ENCODE assay signal across 7 cellular contexts in genomic region chr11:64358907-64359711, GRCh38. TPM values are rescaled to one million over a fixed set of nuclear protein-coding genes. Genes with fewer than 3 reads are reported as not detected.
DNase-seq lines count a peak whose midpoint lies in the region; ATAC-seq and TF ChIP-seq lines count a peak whose summit lies in the region.

Gene RPS6KA4, plus strand, starts transcription at chr11:64359162. Its CDS starts 74 bp downstream, at chr11:64359236.

- CTCF ChIA-PET in PC-9 (lab: Charles Lee), result interaction anchor here (0.6 kb wide), 1 partner anchor 27 kb away, joined by 4 read pairs; no protein-coding TSS in a partner anchor

- H3K9me2 ChIP-seq in PC-9 (ENCODE audit: insufficient read depth), result no peaks in the 10 kb centered on the region

- peaks cover 18% of the 10 kb centered on the region for H3K79me2 ChIP-seq in PC-9 (ENCODE audit: low read depth)

- H3K4me1 Mint-ChIP-seq in activated naive CD8-positive, alpha-beta T cell treated with anti-CD3 and anti-CD28 coated beads, Interleukin-2, amount 10 ng/mL, durations not matched to agents 7 days and 5 days, result peaks cover 24% of the 10 kb centered on the region
- peaks cover 15% of the 10 kb centered on the region for H3K4me1 Mint-ChIP-seq in neural crest cell

- H3K27ac ChIP-seq in PC-9, result peak within 1 kb of the TSS; percentile 59

- peaks cover 6% of the 10 kb centered on the region; the same call in 1 of the 2 replicates for H4K20me1 ChIP-seq in PC-9 (ENCODE audit: insufficient read depth)

- H3F3A ChIP-seq in PC-9 (ENCODE audit: insufficient read depth, low read depth), result peaks cover 22% of the 10 kb centered on the region; the same call in 1 of the 2 replicates

- DNase-seq in PC-9 (peak; percentile 54 to 79), glomerular endothelial cell (ENCODE audit: extremely low read depth, low read depth, low spot score) (no peak), neural crest cell (ENCODE audit: low read depth, low spot score) (no peak), ureter (ENCODE audit: low spot score) (no peak)
- DNase-seq in activated naive CD8-positive, alpha-beta T cell treated with anti-CD3 and anti-CD28 coated beads, Interleukin-2, amount 10 ng/mL, durations not matched to agents 7 days and 5 days, result peak; percentile 79

- no peaks in the 10 kb centered on the region for H3K27me3 ChIP-seq in PC-9 (ENCODE audit: insufficient read depth, low read depth)

- peaks cover 42% of the 10 kb centered on the region for H3K4me1 ChIP-seq in PC-9 (replicated peaks; ENCODE audit: insufficient read depth)

- H2AFZ ChIP-seq in PC-9, result peak within 1 kb of the TSS; percentile 87

- peak within 1 kb of the TSS; percentile 92 for H3K4me3 Mint-ChIP-seq in activated naive CD8-positive, alpha-beta T cell treated with anti-CD3 and anti-CD28 coated beads, Interleukin-2, amount 10 ng/mL, durations not matched to agents 7 days and 5 days
- peak within 1 kb of the TSS; percentile 86 for H3K4me3 Mint-ChIP-seq in neural crest cell

- peaks cover 17% of the 10 kb centered on the region for H3K36me3 Mint-ChIP-seq in activated naive CD8-positive, alpha-beta T cell treated with anti-CD3 and anti-CD28 coated beads, Interleukin-2, amount 10 ng/mL, durations not matched to agents 7 days and 5 days
- H3K36me3 Mint-ChIP-seq in neural crest cell (ENCODE audit: low read depth), result no peaks in the 10 kb centered on the region

- TF ChIP-seq CTCF in GM12875 (IDR thresholded peaks at IDR 0.05; ENCODE audit: borderline replicate concordance, insufficient read depth, low read depth, low read length), result no peak
- TF ChIP-seq CTCF in PC-9 (conservative IDR thresholded peaks at IDR 0.05), result no peak
- TF ChIP-seq CTCF in neural crest cell (conservative IDR thresholded peaks at IDR 0.05), result no peak

- no peaks in the 10 kb centered on the region for H3K27me3 Mint-ChIP-seq in activated naive CD8-positive, alpha-beta T cell treated with anti-CD3 and anti-CD28 coated beads, Interleukin-2, amount 10 ng/mL, durations not matched to agents 7 days and 5 days
- H3K27me3 Mint-ChIP-seq in neural crest cell (ENCODE audit: low read depth), result no peaks in the 10 kb centered on the region

- POLR2A ChIA-PET in PC-9 (lab: Charles Lee; ENCODE audit: unreplicated experiment), result no interaction called here
- POLR2A ChIA-PET in activated naive CD8-positive, alpha-beta T cell treated with anti-CD3 and anti-CD28 coated beads, Interleukin-2, amount 10 ng/mL, durations not matched to agents 7 days and 5 days (lab: Charles Lee), result interaction anchor here (0.5 to 3.6 kb wide), 7 partner anchors 9 to 383 kb away, joined by 3 to 17 read pairs (median 4); partner anchors contain the start of genes ESRRA, FKBP2, PRDX5 and TRMT112

- intact Hi-C loops in PC-9 (cut with micrococcal nuclease; ENCODE audit: unreplicated experiment), result loop anchor here (2.0 to 5.0 kb wide), 5 partner anchors 82 to 420 kb away; partner anchors contain the start of gene SF1

- peak within 1 kb of the TSS; percentile 70 for H3K27ac Mint-ChIP-seq in activated naive CD8-positive, alpha-beta T cell treated with anti-CD3 and anti-CD28 coated beads, Interleukin-2, amount 10 ng/mL, durations not matched to agents 7 days and 5 days
- H3K27ac Mint-ChIP-seq in neural crest cell (ENCODE audit: unreplicated experiment), result no peak within 1 kb of the TSS

- peak within 1 kb of the TSS; percentile 89 for H3K4me3 ChIP-seq in GM12875 (ENCODE audit: low read depth, low read length)
- peak within 1 kb of the TSS; percentile 91 for H3K4me3 ChIP-seq in PC-9

- peak within 1 kb of the TSS; percentile 92 for H3K4me2 ChIP-seq in PC-9

- no peaks in the 10 kb centered on the region for H3K9me3 ChIP-seq in PC-9 (ENCODE audit: insufficient read depth, low read depth)

- peaks cover 18% of the 10 kb centered on the region; the same call in 1 of the 2 replicates for H3K36me3 ChIP-seq in PC-9 (ENCODE audit: low read depth)

- peak; percentile 71 for ATAC-seq in HG02759 (IDR thresholded peaks at IDR 0.05; ENCODE audit: unreplicated experiment)
- ATAC-seq in activated naive CD8-positive, alpha-beta T cell treated with anti-CD3 and anti-CD28 coated beads, Interleukin-2, amount 10 ng/mL, durations not matched to agents 7 days and 5 days (ENCODE audit: low read depth), result peak; percentile 78

- H3K9me3 Mint-ChIP-seq in activated naive CD8-positive, alpha-beta T cell treated with anti-CD3 and anti-CD28 coated beads, Interleukin-2, amount 10 ng/mL, durations not matched to agents 7 days and 5 days, result no peaks in the 10 kb centered on the region
- no peaks in the 10 kb centered on the region for H3K9me3 Mint-ChIP-seq in neural crest cell

- TSS peak; percentile 50 for BruUV-seq in PC-9 (replicated peaks; lab: Mats Ljungman, UMichigan)

RNA-seq across cellular contexts. Expression of gene RPS6KA4, which starts in this region (rescaled TPM):
- 60.6 and 64.3 TPM in 2 replicates for total RNA-seq in PC-9 (2021)
- 10 to 100 TPM; 32.4 to 33.9 TPM for total RNA-seq in activated naive CD8-positive, alpha-beta T cell treated with anti-CD3 and anti-CD28 coated beads, Interleukin-2, amount 10 ng/mL, durations not matched to agents 7 days and 5 days
- total RNA-seq in glomerular endothelial cell, result 42.1 and 49.0 TPM in 2 replicates
- 12.6 and 17.6 TPM in 2 replicates for total RNA-seq in neural crest cell
- total RNA-seq in ureter, result 31.3 TPM

Comparison
In these comparisons a context has a peak if more than half of its experiments do, and no peak if none do; other contexts are left out.
1. DNase-seq: peak in PC-9 (2 of 2) and activated naive CD8-positive, alpha-beta T cell treated with anti-CD3 and anti-CD28 coated beads, Interleukin-2, amount 10 ng/mL, durations not matched to agents 7 days and 5 days (single experiment); none in glomerular endothelial cell (single experiment), neural crest cell (single experiment) and ureter (single experiment).